ENCODE assay signal across 1 cellular context in the genomic region with DNA sequence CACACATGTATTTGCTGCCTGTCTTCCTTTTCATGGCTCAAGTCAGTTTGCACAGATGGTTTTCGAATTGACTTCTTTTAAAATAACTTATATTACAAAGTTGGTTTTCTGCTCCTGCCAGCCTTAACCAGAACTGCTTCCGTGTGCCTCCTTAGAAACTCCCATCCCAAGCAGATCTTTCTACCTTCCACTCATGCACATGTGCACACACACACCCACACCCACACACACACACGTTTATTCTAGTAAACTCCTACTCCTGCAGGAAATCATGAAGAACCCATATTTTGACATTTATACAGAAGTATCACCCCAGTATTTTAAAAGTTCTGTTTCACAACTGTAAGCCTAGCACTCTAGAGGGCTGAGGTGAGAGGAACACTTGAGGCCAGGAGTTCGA.
TF ChIP-seq lines count a peak whose summit lies in the region.

No MANE protein-coding gene starts in this region.

TF ChIP-seq in SK-N-SH, 30 proteins besides CTCF, POLR2A, EP300 and RAD21 (continued from another document):
- TF ChIP-seq, protein P1, sequence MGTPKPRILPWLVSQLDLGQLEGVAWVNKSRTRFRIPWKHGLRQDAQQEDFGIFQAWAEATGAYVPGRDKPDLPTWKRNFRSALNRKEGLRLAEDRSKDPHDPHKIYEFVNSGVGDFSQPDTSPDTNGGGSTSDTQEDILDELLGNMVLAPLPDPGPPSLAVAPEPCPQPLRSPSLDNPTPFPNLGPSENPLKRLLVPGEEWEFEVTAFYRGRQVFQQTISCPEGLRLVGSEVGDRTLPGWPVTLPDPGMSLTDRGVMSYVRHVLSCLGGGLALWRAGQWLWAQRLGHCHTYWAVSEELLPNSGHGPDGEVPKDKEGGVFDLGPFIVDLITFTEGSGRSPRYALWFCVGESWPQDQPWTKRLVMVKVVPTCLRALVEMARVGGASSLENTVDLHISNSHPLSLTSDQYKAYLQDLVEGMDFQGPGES (IDR thresholded peaks at IDR 0.05; ENCODE audit: low read depth, low read length), result no peak
- TF ChIP-seq, protein P2, sequence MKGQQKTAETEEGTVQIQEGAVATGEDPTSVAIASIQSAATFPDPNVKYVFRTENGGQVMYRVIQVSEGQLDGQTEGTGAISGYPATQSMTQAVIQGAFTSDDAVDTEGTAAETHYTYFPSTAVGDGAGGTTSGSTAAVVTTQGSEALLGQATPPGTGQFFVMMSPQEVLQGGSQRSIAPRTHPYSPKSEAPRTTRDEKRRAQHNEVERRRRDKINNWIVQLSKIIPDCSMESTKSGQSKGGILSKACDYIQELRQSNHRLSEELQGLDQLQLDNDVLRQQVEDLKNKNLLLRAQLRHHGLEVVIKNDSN (IDR thresholded peaks at IDR 0.05; ENCODE audit: borderline replicate concordance, low read depth), result no peak
- TF ChIP-seq GATA2 (CRISPR knock-in tag; IDR thresholded peaks at IDR 0.05), result no peak
- TF ChIP-seq, protein P3, sequence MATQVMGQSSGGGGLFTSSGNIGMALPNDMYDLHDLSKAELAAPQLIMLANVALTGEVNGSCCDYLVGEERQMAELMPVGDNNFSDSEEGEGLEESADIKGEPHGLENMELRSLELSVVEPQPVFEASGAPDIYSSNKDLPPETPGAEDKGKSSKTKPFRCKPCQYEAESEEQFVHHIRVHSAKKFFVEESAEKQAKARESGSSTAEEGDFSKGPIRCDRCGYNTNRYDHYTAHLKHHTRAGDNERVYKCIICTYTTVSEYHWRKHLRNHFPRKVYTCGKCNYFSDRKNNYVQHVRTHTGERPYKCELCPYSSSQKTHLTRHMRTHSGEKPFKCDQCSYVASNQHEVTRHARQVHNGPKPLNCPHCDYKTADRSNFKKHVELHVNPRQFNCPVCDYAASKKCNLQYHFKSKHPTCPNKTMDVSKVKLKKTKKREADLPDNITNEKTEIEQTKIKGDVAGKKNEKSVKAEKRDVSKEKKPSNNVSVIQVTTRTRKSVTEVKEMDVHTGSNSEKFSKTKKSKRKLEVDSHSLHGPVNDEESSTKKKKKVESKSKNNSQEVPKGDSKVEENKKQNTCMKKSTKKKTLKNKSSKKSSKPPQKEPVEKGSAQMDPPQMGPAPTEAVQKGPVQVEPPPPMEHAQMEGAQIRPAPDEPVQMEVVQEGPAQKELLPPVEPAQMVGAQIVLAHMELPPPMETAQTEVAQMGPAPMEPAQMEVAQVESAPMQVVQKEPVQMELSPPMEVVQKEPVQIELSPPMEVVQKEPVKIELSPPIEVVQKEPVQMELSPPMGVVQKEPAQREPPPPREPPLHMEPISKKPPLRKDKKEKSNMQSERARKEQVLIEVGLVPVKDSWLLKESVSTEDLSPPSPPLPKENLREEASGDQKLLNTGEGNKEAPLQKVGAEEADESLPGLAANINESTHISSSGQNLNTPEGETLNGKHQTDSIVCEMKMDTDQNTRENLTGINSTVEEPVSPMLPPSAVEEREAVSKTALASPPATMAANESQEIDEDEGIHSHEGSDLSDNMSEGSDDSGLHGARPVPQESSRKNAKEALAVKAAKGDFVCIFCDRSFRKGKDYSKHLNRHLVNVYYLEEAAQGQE (IDR thresholded peaks at IDR 0.05; ENCODE audit: low read depth, low read length), result no peak
- TF ChIP-seq, protein P4, sequence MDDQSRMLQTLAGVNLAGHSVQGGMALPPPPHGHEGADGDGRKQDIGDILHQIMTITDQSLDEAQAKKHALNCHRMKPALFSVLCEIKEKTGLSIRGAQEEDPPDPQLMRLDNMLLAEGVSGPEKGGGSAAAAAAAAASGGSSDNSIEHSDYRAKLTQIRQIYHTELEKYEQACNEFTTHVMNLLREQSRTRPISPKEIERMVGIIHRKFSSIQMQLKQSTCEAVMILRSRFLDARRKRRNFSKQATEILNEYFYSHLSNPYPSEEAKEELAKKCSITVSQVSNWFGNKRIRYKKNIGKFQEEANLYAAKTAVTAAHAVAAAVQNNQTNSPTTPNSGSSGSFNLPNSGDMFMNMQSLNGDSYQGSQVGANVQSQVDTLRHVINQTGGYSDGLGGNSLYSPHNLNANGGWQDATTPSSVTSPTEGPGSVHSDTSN (IDR thresholded peaks at IDR 0.05), result no peak
